In genomic region chr7:80273327-80273726, GRCh38 we compare ENCODE assay signal across 22 cellular contexts.
DNase-seq lines count a peak whose midpoint lies in the region; TF ChIP-seq lines count a peak whose summit lies in the region.
"Had no signal": no experiment of that assay in that cellular context is flagged by ENCODE, and none has a peak within 500 bp of the region (broad histone marks: within the 10 kb centered on the region; RNA-seq: fewer than 3 reads in every experiment).

No MANE protein-coding gene starts in this region.

- TF ChIP-seq CTCF in epithelial cell of proximal tubule (conservative IDR thresholded peaks at IDR 0.05; ENCODE audit: low read depth, low read length) (no peak), retinal pigment epithelial cell (conservative IDR thresholded peaks at IDR 0.05; ENCODE audit: low read depth, low read length) (peak; percentile 22)

- DNase-seq in EL = peak; percentile 64
- peak; percentile 22 for DNase-seq in NCI-H446 treated with DMSO at 0.1 percent for 48 hours (lab: John Stamatoyannopoulos, UW)
- peak; percentile 44 for DNase-seq in epithelial cell of proximal tubule (ENCODE audit: low read depth)
- DNase-seq in retinal pigment epithelial cell (ENCODE audit: low read depth) = peak; percentile 86
- no peak for DNase-seq in NCI-H1930 (lab: John Stamatoyannopoulos, UW)
- no peak for DNase-seq in dedifferentiated amniotic fluid mesenchymal stem cell (ENCODE audit: extremely low spot score)
- no peak for DNase-seq in DMS79 treated with DMSO at 0.1 percent for 48 hours (lab: John Stamatoyannopoulos, UW)
- DNase-seq: activated CD8-positive, alpha-beta memory T cell treated with anti-CD3 and anti-CD28 coated beads for 24 hours; activated T-cell treated with anti-CD3 and anti-CD28 coated beads, Interleukin-2, amount 50 U/mL, for 72 hours; C1 segment of cervical spinal cord; esophagus squamous epithelium; H9; hypothalamus; KG1; NCI-H1092 treated with DMSO at 0.1 percent for 48 hours; NCI-H2081 treated with DMSO at 0.1 percent for 48 hours; NCI-H774; nephron progenitor cell; stimulated activated CD4-positive, alpha-beta T cell treated with anti-CD3 and anti-CD28 coated beads, Interleukin-12 subunit alpha, Interleukin-12 subunit beta, amount 100 ng/mL, for 4 hours; T-helper 9 cell had no signal

- no peak overlapping the region for H3K4me3 ChIP-seq in epithelial cell of proximal tubule (ENCODE audit: low read depth, low read length)
- no peak overlapping the region for H3K4me3 ChIP-seq in retinal pigment epithelial cell (ENCODE audit: low read length)
- H3K4me3 ChIP-seq: cardiac muscle cell, esophagus squamous epithelium, vagina had no signal

Comparison
In these comparisons a context has a peak if more than half of its experiments do, and no peak if none do; other contexts are left out.
1. DNase-seq: peak in EL (single experiment), NCI-H446 treated with DMSO at 0.1 percent for 48 hours (single experiment), epithelial cell of proximal tubule (single experiment) and retinal pigment epithelial cell (single experiment); none in NCI-H1930 (0 of 2), dedifferentiated amniotic fluid mesenchymal stem cell (single experiment) and DMS79 treated with DMSO at 0.1 percent for 48 hours (single experiment).